5 cellular contexts compared by ENCODE assay signal in genomic region chr2:128062571-128062970, GRCh38.
"Had no signal": no experiment of that assay in that cellular context is flagged by ENCODE, and none has a peak within 500 bp of the region (broad histone marks: within the 10 kb centered on the region; RNA-seq: fewer than 3 reads in every experiment).

No MANE protein-coding gene starts in this region.

- H3K4me3 ChIP-seq: GM23338, K562 had no signal

- DNase-seq: H9, HCEC 1CT, IMR-90 had no signal
